Comparison of ENCODE assay signal across 1 cellular context in the genomic region with DNA sequence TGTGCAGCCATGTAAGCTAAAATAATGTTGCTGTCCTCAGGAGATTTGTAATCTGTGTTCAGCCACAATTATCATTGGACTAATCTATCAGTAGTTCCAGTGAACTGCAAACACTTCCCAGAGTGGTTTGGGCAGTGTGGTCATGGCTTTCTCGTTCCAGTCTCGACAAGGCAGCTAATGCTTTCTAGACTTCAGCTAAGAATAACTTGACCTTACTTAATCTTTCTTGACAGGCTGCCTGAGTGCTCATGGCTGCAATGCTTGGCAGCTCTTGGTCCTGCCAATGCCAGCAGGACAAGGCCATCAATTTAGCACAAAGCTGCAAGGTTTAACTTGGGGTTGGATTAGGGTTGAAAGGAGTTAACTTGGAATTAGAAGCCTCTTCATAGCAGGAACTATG.
TF ChIP-seq lines count a peak whose summit lies in the region.

No MANE protein-coding gene starts in this region.

TF ChIP-seq in GM12878, 131 proteins besides CTCF, POLR2A, EP300 and RAD21:
- TF ChIP-seq TCF7 (IDR thresholded peaks at IDR 0.05; ENCODE audit: borderline replicate concordance) (no peak), IKZF2 (IDR thresholded peaks at IDR 0.05) (no peak), ZNF384 (IDR thresholded peaks at IDR 0.05; ENCODE audit: borderline replicate concordance, low read depth, low read length) (no peak), ELK1 (IDR thresholded peaks at IDR 0.05; ENCODE audit: low read depth, low read length) (no peak), CUX1 (IDR thresholded peaks at IDR 0.05; ENCODE audit: insufficient replicate concordance, low read depth, low read length) (no peak), ETV6 (conservative IDR thresholded peaks at IDR 0.05 in 1 of 2, IDR thresholded peaks at IDR 0.05 in 1 of 2; ENCODE audit: borderline replicate concordance in 1 of 2, low read depth in 1 of 2) (no peak), EZH2 (IDR thresholded peaks at IDR 0.05; ENCODE audit: borderline replicate concordance, control insufficient read depth, low read depth, low read length) (no peak), RELB (IDR thresholded peaks at IDR 0.05; ENCODE audit: low read depth) (no peak), FOXM1 (IDR thresholded peaks at IDR 0.05; ENCODE audit: low read depth, low read length) (no peak), SREBF2 (IDR thresholded peaks at IDR 0.05; ENCODE audit: low read length) (no peak), STAT1 (conservative IDR thresholded peaks at IDR 0.05) (no peak), PML (IDR thresholded peaks at IDR 0.05; ENCODE audit: low read length) (no peak), KDM1A (IDR thresholded peaks at IDR 0.05; ENCODE audit: borderline replicate concordance) (no peak)
TF ChIP-seq in GM12878: peak in this region for 0.
